29 cellular contexts compared by ENCODE assay signal in genomic region chr2:160825433-160825832, GRCh38.
"Had no signal": no experiment of that assay in that cellular context is flagged by ENCODE, and none has a peak within 500 bp of the region (broad histone marks: within the 10 kb centered on the region; RNA-seq: fewer than 3 reads in every experiment).

No MANE protein-coding gene starts in this region.

- H3K79me2 ChIP-seq: parathyroid adenoma had no signal

- H2AFZ ChIP-seq: neural progenitor cell, parathyroid adenoma had no signal

- H3K9ac ChIP-seq: neural progenitor cell, parathyroid adenoma had no signal

- H3K9me3 ChIP-seq: ovary, testis had no signal

- ATAC-seq: natural killer cell; psoas muscle; right cardiac atrium; right lobe of liver; stimulated activated effector memory CD8-positive, alpha-beta T cell treated with anti-CD3 and anti-CD28 coated beads, Interleukin-12 subunit alpha, Interleukin-12 subunit beta, amount 100 ng/mL, for 72 hours; stimulated activated naive CD8-positive, alpha-beta T cell treated with anti-CD3 and anti-CD28 coated beads, Interleukin-15, amount 100 ng/mL, for 72 hours; stimulated activated naive CD8-positive, alpha-beta T cell treated with anti-CD3 and anti-CD28 coated beads, Interleukin-15, Interleukin-2, amounts not matched to agents 100 U/mL and 50 U/mL, for 24 hours; upper lobe of right lung had no signal

- H3K27ac Mint-ChIP-seq: natural killer cell; neural progenitor cell; progenitor cell of endocrine pancreas; stimulated activated effector memory CD8-positive, alpha-beta T cell treated with anti-CD3 and anti-CD28 coated beads, Interleukin-12 subunit alpha, Interleukin-12 subunit beta, amount 100 ng/mL, for 72 hours; stimulated activated naive CD8-positive, alpha-beta T cell treated with anti-CD3 and anti-CD28 coated beads, Interleukin-15, amount 100 ng/mL, for 72 hours; type B pancreatic cell had no signal

- H3K27me3 Mint-ChIP-seq: progenitor cell of endocrine pancreas; stimulated activated naive CD8-positive, alpha-beta T cell treated with anti-CD3 and anti-CD28 coated beads, Interleukin-15, amount 100 ng/mL, for 72 hours; type B pancreatic cell had no signal

- DNase-seq: natural killer cell; occipital lobe; ovary; posterior cingulate gyrus; psoas muscle; right cardiac atrium; right lobe of liver; sigmoid colon; small intestine; stimulated activated CD4-positive, alpha-beta T cell treated with anti-CD3 and anti-CD28 coated beads, Interleukin-15, amount 100 ng/mL, for 24 hours; stimulated activated CD4-positive, alpha-beta T cell treated with anti-CD3 and anti-CD28 coated beads, Interleukin-2, amount 100 ng/mL, for 24 hours; stimulated activated CD4-positive, alpha-beta T cell treated with anti-CD3 and anti-CD28 coated beads, Interleukin-2, amount 100 ng/mL, for 48 hours; stimulated activated CD4-positive, alpha-beta T cell treated with anti-CD3 and anti-CD28 coated beads, Interleukin-4, amount 100 ng/mL, for 24 hours; stimulated activated naive CD4-positive, alpha-beta T cell; stimulated activated naive CD8-positive, alpha-beta T cell treated with anti-CD3 and anti-CD28 coated beads, Interleukin-15, amount 100 ng/mL, for 72 hours; stimulated activated naive CD8-positive, alpha-beta T cell treated with anti-CD3 and anti-CD28 coated beads, Interleukin-15, Interleukin-2, amounts not matched to agents 100 U/mL and 50 U/mL, for 24 hours; substantia nigra; testis; tibial artery; transverse colon; upper lobe of right lung; uterus had no signal

- H3K4me1 Mint-ChIP-seq: natural killer cell; nephron; neural progenitor cell; stimulated activated effector memory CD8-positive, alpha-beta T cell treated with anti-CD3 and anti-CD28 coated beads, Interleukin-12 subunit alpha, Interleukin-12 subunit beta, amount 100 ng/mL, for 72 hours; stimulated activated naive CD8-positive, alpha-beta T cell treated with anti-CD3 and anti-CD28 coated beads, Interleukin-15, amount 100 ng/mL, for 72 hours had no signal

- H3K27ac ChIP-seq: neural progenitor cell, ovary, parathyroid adenoma, psoas muscle, right lobe of liver, sigmoid colon, suprapubic skin, testis, tibial artery, transverse colon, upper lobe of right lung, uterus had no signal

- H3K4me3 Mint-ChIP-seq: natural killer cell; nephron; neural progenitor cell; stimulated activated effector memory CD8-positive, alpha-beta T cell treated with anti-CD3 and anti-CD28 coated beads, Interleukin-12 subunit alpha, Interleukin-12 subunit beta, amount 100 ng/mL, for 72 hours; stimulated activated naive CD8-positive, alpha-beta T cell treated with anti-CD3 and anti-CD28 coated beads, Interleukin-15, amount 100 ng/mL, for 72 hours; type B pancreatic cell had no signal

- H3K36me3 Mint-ChIP-seq: neural progenitor cell; stimulated activated effector memory CD8-positive, alpha-beta T cell treated with anti-CD3 and anti-CD28 coated beads, Interleukin-12 subunit alpha, Interleukin-12 subunit beta, amount 100 ng/mL, for 72 hours had no signal

- H3K4me3 ChIP-seq: neural progenitor cell, ovary, psoas muscle, right lobe of liver, sigmoid colon, suprapubic skin, testis, tibial artery, transverse colon, upper lobe of right lung, uterus had no signal

- H3K27me3 ChIP-seq: neural progenitor cell, ovary, right lobe of liver, sigmoid colon, suprapubic skin, testis, tibial artery, transverse colon, upper lobe of right lung, uterus had no signal

- H3K4me2 ChIP-seq: neural progenitor cell had no signal

- H3K4me1 ChIP-seq: neural progenitor cell, parathyroid adenoma, psoas muscle, right lobe of liver, sigmoid colon, suprapubic skin, testis, tibial artery, transverse colon, upper lobe of right lung, uterus had no signal

- H3K36me3 ChIP-seq: neural progenitor cell, ovary, right lobe of liver, sigmoid colon, suprapubic skin, tibial artery, transverse colon, upper lobe of right lung, uterus had no signal
